Comparison of ENCODE assay signal across 8 cellular contexts in the genomic region with DNA sequence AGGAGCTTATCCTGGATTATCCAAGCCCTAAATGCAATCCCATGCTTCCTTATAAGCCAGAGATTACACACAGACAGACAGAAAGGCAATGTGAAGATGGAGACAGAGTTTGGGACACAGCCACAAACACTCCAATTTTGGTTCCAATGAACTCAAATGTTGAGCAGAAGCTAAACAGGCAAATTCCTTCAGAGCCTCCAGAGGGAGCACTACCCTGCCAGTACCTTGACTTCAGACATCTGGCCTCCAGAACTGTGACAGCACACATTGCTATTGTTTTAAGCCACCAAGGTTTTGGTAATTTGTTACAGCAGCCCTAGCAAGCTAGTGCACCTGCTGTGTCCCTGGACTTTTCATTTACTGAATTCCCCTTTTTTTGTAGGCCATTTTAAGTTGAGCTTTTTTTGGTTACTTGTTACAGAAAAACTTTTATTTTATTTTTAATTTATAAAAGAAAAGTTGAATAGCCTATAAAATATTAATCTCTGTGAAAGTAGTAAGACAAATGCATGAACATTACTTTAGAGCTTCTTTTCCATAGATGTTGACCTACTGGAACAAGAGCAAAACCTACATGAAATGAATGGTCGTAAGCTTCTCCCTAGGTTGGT. TPM values are rescaled to one million over a fixed set of nuclear protein-coding genes. Genes with fewer than 3 reads are reported as not detected.
DNase-seq lines count a peak whose midpoint lies in the region; ATAC-seq and TF ChIP-seq lines count a peak whose summit lies in the region.

No MANE protein-coding gene starts in this region.

- H3K4me1 ChIP-seq in A673 (ENCODE audit: insufficient read depth, low read length, poor library complexity, severe bottlenecking) (no peaks in the 10 kb centered on the region), PC-9 (replicated peaks; ENCODE audit: insufficient read depth) (no peaks in the 10 kb centered on the region)

- H3K79me2 ChIP-seq in PC-9 (ENCODE audit: low read depth), result no peaks in the 10 kb centered on the region

- H3K4me3 Mint-ChIP-seq in brain, result no peak overlapping the region

- no peaks in the 10 kb centered on the region for H3K9me3 ChIP-seq in A673 (ENCODE audit: low read depth, low read length, poor library complexity, severe bottlenecking)
- H3K9me3 ChIP-seq in PC-9 (ENCODE audit: insufficient read depth, low read depth), result no peaks in the 10 kb centered on the region

- H3K27ac ChIP-seq in A673 (ENCODE audit: low read depth, low read length, poor library complexity, severe bottlenecking) (no peak overlapping the region), PC-9 (no peak overlapping the region)

- H3K36me3 Mint-ChIP-seq in brain, result no peaks in the 10 kb centered on the region

- no peak overlapping the region for H2AFZ ChIP-seq in PC-9

- H3K27me3 Mint-ChIP-seq in brain, result peaks cover 2% of the 10 kb centered on the region

- H3K4me2 ChIP-seq in PC-9, result no peak overlapping the region

- DNase-seq in A673 (ENCODE audit: low spot score) (peak; percentile 41), GM12865 (ENCODE audit: low read depth) (peak; percentile 55), PC-9 (peak in 1 of 2 experiments; percentile 9), kidney glomerular epithelial cell (lab: John Stamatoyannopoulos, UW) (peak; percentile 38), superior temporal gyrus (ENCODE audit: extremely low spot score) (peak; percentile 62), NCI-H2107 (lab: John Stamatoyannopoulos, UW) (no peak)

- peak; percentile 65 for ATAC-seq in HG02973 (IDR thresholded peaks at IDR 0.05; ENCODE audit: unreplicated experiment)

- no peaks in the 10 kb centered on the region for H3K27me3 ChIP-seq in A673 (replicated peaks; ENCODE audit: insufficient read depth, low read depth, low read length, poor library complexity)
- no peaks in the 10 kb centered on the region for H3K27me3 ChIP-seq in PC-9 (ENCODE audit: insufficient read depth, low read depth)

- BruUV-seq in A673 (replicated peaks; lab: Mats Ljungman, UMichigan) (no TSS peak), PC-9 (replicated peaks; lab: Mats Ljungman, UMichigan) (no TSS peak)

- intact Hi-C loops in A673 (cut with micrococcal nuclease; ENCODE audit: unreplicated experiment) (loop anchor here (10.0 kb wide), 1 partner anchor 998 kb away; no protein-coding TSS in a partner anchor), PC-9 (cut with micrococcal nuclease; ENCODE audit: unreplicated experiment) (no loop called here)

- TF ChIP-seq CTCF in A673 (conservative IDR thresholded peaks at IDR 0.05; ENCODE audit: low read depth, low read length) (peak; percentile 52), GM12865 (IDR thresholded peaks at IDR 0.05; ENCODE audit: insufficient read depth, low read depth, low read length, missing control alignments) (peak; percentile 70), PC-9 (conservative IDR thresholded peaks at IDR 0.05) (peak; percentile 59), brain (conservative IDR thresholded peaks at IDR 0.05) (peak; percentile 34 to 46)

- CTCF ChIA-PET in A673 (lab: Charles Lee), result no interaction called here
- CTCF ChIA-PET in PC-9 (lab: Charles Lee), result no interaction called here

- H3K9me3 Mint-ChIP-seq in brain, result peaks cover 0 to 5% (median 0%) of the 10 kb centered on the region in 5 experiments

- no peaks in the 10 kb centered on the region for H3K36me3 ChIP-seq in A673 (ENCODE audit: insufficient read depth, low read length, poor library complexity, severe bottlenecking)
- H3K36me3 ChIP-seq in PC-9 (ENCODE audit: low read depth), result no peaks in the 10 kb centered on the region

- no peaks in the 10 kb centered on the region for H3K4me1 Mint-ChIP-seq in brain

- POLR2A ChIA-PET in A673 (lab: Charles Lee; ENCODE audit: low non-redundant PET) (interaction anchor here (0.7 kb wide), 1 partner anchor 314 kb away, joined by 3 read pairs; no protein-coding TSS in a partner anchor), PC-9 (lab: Charles Lee; ENCODE audit: unreplicated experiment) (no interaction called here)

- H3F3A ChIP-seq in PC-9 (ENCODE audit: insufficient read depth, low read depth), result no peaks in the 10 kb centered on the region

- H3K27ac Mint-ChIP-seq in brain, result no peak overlapping the region

- H3K4me3 ChIP-seq in A673 (ENCODE audit: low read depth, low read length, poor library complexity, severe bottlenecking) (no peak overlapping the region), GM12865 (ENCODE audit: low read depth, low read length) (no peak overlapping the region), PC-9 (no peak overlapping the region)

- H4K20me1 ChIP-seq in PC-9 (ENCODE audit: insufficient read depth), result no peaks in the 10 kb centered on the region

- no peaks in the 10 kb centered on the region for H3K9me2 ChIP-seq in PC-9 (ENCODE audit: insufficient read depth)

RNA-seq across cellular contexts. Expression of gene SRD5A3, which starts 33.4 kb away (rescaled TPM):
- total RNA-seq in A673 (2021) (40.4 and 48.1 TPM in 2 replicates), PC-9 (2021) (7.3 and 9.9 TPM in 2 replicates)
- 21.5 TPM for polyA plus RNA-seq in brain (ENCODE audit: insufficient read depth, low read depth, low replicate concordance)
